ENCODE assay signal across 9 cellular contexts in the genomic region with DNA sequence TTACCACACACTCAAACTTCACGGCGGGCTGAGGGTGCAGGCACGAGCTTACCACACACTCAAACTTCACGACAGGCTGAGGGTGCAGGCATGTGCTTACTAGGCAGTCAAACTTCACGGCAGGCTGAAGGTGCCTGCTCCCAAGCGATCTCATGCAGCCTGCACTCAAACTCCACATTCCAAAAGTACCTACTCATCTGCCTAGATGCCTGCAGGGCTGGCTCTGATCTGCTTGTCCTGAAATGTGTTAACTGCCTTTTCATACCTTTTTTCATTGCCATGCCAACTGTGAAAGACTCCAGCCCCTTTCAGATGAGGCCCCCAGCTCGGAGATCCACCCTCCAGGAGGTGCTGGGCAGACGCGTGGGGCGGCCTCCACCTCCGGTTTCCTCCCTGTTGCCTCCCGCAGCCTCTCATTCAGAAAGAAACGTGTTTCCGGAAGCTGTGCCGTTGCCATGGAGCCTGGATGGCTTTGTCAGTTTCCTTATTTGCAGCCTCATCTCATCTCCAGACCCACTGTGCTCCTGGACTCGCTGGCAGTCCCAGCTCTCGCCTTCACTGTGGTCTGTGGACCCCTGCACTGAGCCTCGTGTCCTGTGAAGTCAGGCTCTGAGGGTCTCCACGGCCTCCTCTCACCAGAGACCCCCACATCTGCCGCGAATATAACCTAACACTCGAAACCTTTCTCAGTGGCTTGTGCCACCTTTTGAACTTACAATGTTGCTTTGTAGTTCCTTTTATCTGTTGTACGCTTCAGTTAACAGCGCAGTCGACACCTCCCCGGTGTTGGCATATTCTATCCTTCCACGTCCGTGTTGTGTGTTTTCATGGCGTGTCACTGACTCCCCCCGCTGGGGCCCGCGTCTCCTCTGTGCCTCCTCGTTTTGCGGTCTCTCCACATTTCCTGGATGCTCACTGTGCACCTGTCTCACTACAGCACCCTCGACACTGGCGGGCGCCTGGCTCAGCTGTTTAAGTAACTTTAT.
DNase-seq lines count a peak whose midpoint lies in the region; ATAC-seq and TF ChIP-seq lines count a peak whose summit lies in the region.
"Had no signal": no experiment of that assay in that cellular context is flagged by ENCODE, and none has a peak within 500 bp of the region (broad histone marks: within the 10 kb centered on the region; RNA-seq: fewer than 3 reads in every experiment).

No MANE protein-coding gene starts in this region.

- H3K27me3 ChIP-seq in osteoblast (ENCODE audit: insufficient read depth, low read length): no peaks in the 10 kb centered on the region

- DNase-seq in ELF-1 (ENCODE audit: low read depth, low spot score): peak; percentile 92
- peak; percentile 69 for DNase-seq in HK-2 (ENCODE audit: unreplicated experiment)
- DNase-seq in T-helper 17 cell: peak in 2 of 3 donors; percentile 39 to 44
- DNase-seq in astrocyte of the cerebellum (ENCODE audit: low read depth): peak; percentile 18
- no peak for DNase-seq in nephron progenitor cell
- DNase-seq in osteoblast (ENCODE audit: insufficient read length, low spot score, missing footprints): no peak
- DNase-seq in NCI-H774 (lab: John Stamatoyannopoulos, UW): no peak
- DNase-seq: left cardiac atrium had no signal

- peaks cover 12% of the 10 kb centered on the region for H3K4me1 Mint-ChIP-seq in T-helper 17 cell
- peaks cover 63% of the 10 kb centered on the region for H3K4me1 Mint-ChIP-seq in nephron progenitor cell

- peak overlapping the region; percentile 84 for H3K27ac Mint-ChIP-seq in T-helper 17 cell
- H3K27ac Mint-ChIP-seq in nephron progenitor cell: peak overlapping the region; percentile 57

- no peaks in the 10 kb centered on the region for H3K4me1 ChIP-seq in osteoblast (ENCODE audit: insufficient read depth, low read length)

- H3K9me3 Mint-ChIP-seq in nephron progenitor cell: peaks cover 2% of the 10 kb centered on the region

- no peak for TF ChIP-seq CTCF in astrocyte of the cerebellum (IDR thresholded peaks at IDR 0.05; ENCODE audit: low read depth, low read length, missing control alignments)
- no peak for TF ChIP-seq CTCF in nephron progenitor cell (IDR thresholded peaks at IDR 0.05)
- no peak for TF ChIP-seq CTCF in osteoblast (IDR thresholded peaks at IDR 0.05; ENCODE audit: extremely low read depth, low read depth, low read length)

- H3K27me3 Mint-ChIP-seq in T-helper 17 cell (peaks cover 7% of the 10 kb centered on the region), nephron progenitor cell (ENCODE audit: low read depth, poor library complexity) (peaks cover 3% of the 10 kb centered on the region)

- H3K4me2 ChIP-seq in osteoblast (ENCODE audit: insufficient read depth, low read length): no peak overlapping the region

- H3K36me3 ChIP-seq in osteoblast (ENCODE audit: insufficient read depth, low read length): no peaks in the 10 kb centered on the region

- peak overlapping the region; percentile 89 for H3K4me3 Mint-ChIP-seq in T-helper 17 cell
- H3K4me3 Mint-ChIP-seq in nephron progenitor cell: no peak overlapping the region

- H4K20me1 ChIP-seq in osteoblast (ENCODE audit: insufficient read depth, low read length): no peaks in the 10 kb centered on the region

- no peak overlapping the region for H3K27ac ChIP-seq in osteoblast (ENCODE audit: low read depth, low read length)

- no peaks in the 10 kb centered on the region for H3K36me3 Mint-ChIP-seq in T-helper 17 cell (ENCODE audit: low read depth)
- no peaks in the 10 kb centered on the region for H3K36me3 Mint-ChIP-seq in nephron progenitor cell (ENCODE audit: low read depth)

- H3K4me3 ChIP-seq in astrocyte of the cerebellum (ENCODE audit: low read depth, low read length) (peak overlapping the region; percentile 19), osteoblast (ENCODE audit: insufficient read depth, low read length) (no peak overlapping the region)

- H3K9me3 ChIP-seq in T-helper 17 cell (ENCODE audit: control insufficient read depth, low read length, poor library complexity, severe bottlenecking) (no peaks in the 10 kb centered on the region), osteoblast (ENCODE audit: low read depth, low read length) (peaks cover 3% of the 10 kb centered on the region)

- H2AFZ ChIP-seq in osteoblast (ENCODE audit: low read length): no peak overlapping the region

- H3K79me2 ChIP-seq in osteoblast (ENCODE audit: insufficient read depth, low read length): no peaks in the 10 kb centered on the region

- in situ Hi-C loops in astrocyte of the cerebellum (cut with HindIII; ENCODE audit: low sequenced_read_pairs): no loop called here

- ATAC-seq in T-helper 17 cell (peak; percentile 87), HG03045 (IDR thresholded peaks at IDR 0.05; ENCODE audit: unreplicated experiment) (no peak)

Comparison
In these comparisons a context has a peak if more than half of its experiments do, and no peak if none do; other contexts are left out.
1. DNase-seq: peak in ELF-1 (single experiment), HK-2 (single experiment), T-helper 17 cell (2 of 3) and astrocyte of the cerebellum (single experiment); none in nephron progenitor cell (single experiment), osteoblast (single experiment) and NCI-H774 (single experiment).